Comparison of ENCODE assay signal across 35 cellular contexts in genomic region chr6:42708096-42708495, GRCh38. TPM values are rescaled to one million over a fixed set of nuclear protein-coding genes. Genes with fewer than 3 reads are reported as not detected.
"Had no signal": no experiment of that assay in that cellular context is flagged by ENCODE, and none has a peak within 500 bp of the region (broad histone marks: within the 10 kb centered on the region; RNA-seq: fewer than 3 reads in every experiment).

No MANE protein-coding gene starts in this region.

- FAIRE-seq: astrocyte, TTC549 had no signal

- H3K27me3 ChIP-seq: adrenal gland, body of pancreas, brain microvascular endothelial cell, breast epithelium had no signal

- ATAC-seq: activated CD8-positive, alpha-beta T cell treated with anti-CD3 and anti-CD28 coated beads for 36 hours; activated T-cell treated with anti-CD3 and anti-CD28 coated beads, Interleukin-2, amount 50 U/mL, for 4 hours; body of pancreas had no signal

- H3K9me3 ChIP-seq: adrenal gland had no signal

- H3K4me3 ChIP-seq: adrenal gland, body of pancreas, breast epithelium had no signal

- H3K36me3 ChIP-seq: adrenal gland, brain microvascular endothelial cell, breast epithelium had no signal

- H3K4me1 ChIP-seq: adrenal gland, breast epithelium had no signal

- H3K27ac ChIP-seq: adrenal gland, body of pancreas, brain microvascular endothelial cell, breast epithelium, VCaP had no signal

- DNase-seq: activated B cell treated with CpG ODN at 0.5 μM for 24 hours; activated CD4-positive, alpha-beta memory T cell treated with anti-CD3 and anti-CD28 coated beads for 36 hours; activated CD4-positive, alpha-beta T cell treated with anti-CD3 and anti-CD28 coated beads for 4 hours; activated CD4-positive, alpha-beta T cell treated with anti-CD3 and anti-CD28 coated beads, Interleukin-2, amount 10 ng/mL, durations not matched to agents 24 days and 14 days; activated CD4-positive, alpha-beta T cell treated with anti-CD3 and anti-CD28 coated beads, Interleukin-2, amount 50 U/mL, for 1 hour; activated CD4-positive, alpha-beta T cell treated with anti-CD3 and anti-CD28 coated beads, Interleukin-2, amount 50 U/mL, for 4 hours; activated CD4-positive, CD25-positive, alpha-beta regulatory T cell treated with anti-CD3 and anti-CD28 coated beads, Interleukin-2, amount 50 U/mL, for 72 hours; activated CD8-positive, alpha-beta memory T cell treated with anti-CD3 and anti-CD28 coated beads, Interleukin-2, amount 50 U/mL, for 4 hours; activated CD8-positive, alpha-beta T cell treated with anti-CD3 and anti-CD28 coated beads for 36 hours; activated effector memory CD4-positive, alpha-beta T cell treated with anti-CD3 and anti-CD28 coated beads, Interleukin-2, amount 50 U/mL, for 16 hours; activated gamma-delta T cell treated with Interleukin-2 at 50 U/mL for 16 hours; activated naive CD4-positive, alpha-beta T cell; activated naive CD4-positive, alpha-beta T cell treated with anti-CD3 and anti-CD28 coated beads for 36 hours; activated naive CD4-positive, alpha-beta T cell treated with anti-CD3 and anti-CD28 coated beads, Interleukin-2, amount 50 U/mL, for 16 hours; activated naive CD8-positive, alpha-beta T cell treated with anti-CD3 and anti-CD28 coated beads for 36 hours; activated T-cell treated with anti-CD3 and anti-CD28 coated beads for 4 hours; activated T-cell treated with anti-CD3 and anti-CD28 coated beads, Interleukin-2, amount 50 U/mL, for 1 hour; activated T-cell treated with anti-CD3 and anti-CD28 coated beads, Interleukin-2, amount 50 U/mL, for 4 hours; activated T-cell treated with anti-CD3 and anti-CD28 coated beads, Interleukin-2, amount 50 U/mL, for 72 hours; adrenal gland; amniotic stem cell; body of pancreas; brain microvascular endothelial cell; central memory CD4-positive, alpha-beta T cell; SW 1271; T-helper 1 cell; T-helper 2 cell; T-helper 9 cell had no signal

RNA-seq across cellular contexts. Expression of gene PRPH2, which starts 14.3 kb away (rescaled TPM):
- total RNA-seq: activated B cell treated with CpG ODN at 0.5 μM for 24 hours; activated CD4-positive, alpha-beta memory T cell treated with anti-CD3 and anti-CD28 coated beads for 36 hours; activated CD4-positive, alpha-beta T cell treated with anti-CD3 and anti-CD28 coated beads, Interleukin-2, amount 10 ng/mL, durations not matched to agents 24 days and 14 days; activated CD8-positive, alpha-beta T cell treated with anti-CD3 and anti-CD28 coated beads for 36 hours; activated naive CD4-positive, alpha-beta T cell treated with anti-CD3 and anti-CD28 coated beads for 36 hours; activated naive CD4-positive, alpha-beta T cell treated with anti-CD3 and anti-CD28 coated beads, Interleukin-2, amount 50 U/mL, for 72 hours; activated T-helper 1 cell treated with anti-CD3 and anti-CD28 coated beads, Interleukin-12 subunit alpha, Interleukin-12 subunit beta, Interleukin-2, Interleukin-4 antibody, amounts not matched to agents 30 ng/mL and 10 ng/mL and 1 ng/mL, durations not matched to agents 14 hours and 24 hours and 36 hours; activated T-helper 17 cell treated with anti-CD3 and anti-CD28 coated beads, Interleukin-2, amount 50 U/mL, for 72 hours; astrocyte had no signal
